Comparison of ENCODE assay signal across 9 cellular contexts in the genomic region with DNA sequence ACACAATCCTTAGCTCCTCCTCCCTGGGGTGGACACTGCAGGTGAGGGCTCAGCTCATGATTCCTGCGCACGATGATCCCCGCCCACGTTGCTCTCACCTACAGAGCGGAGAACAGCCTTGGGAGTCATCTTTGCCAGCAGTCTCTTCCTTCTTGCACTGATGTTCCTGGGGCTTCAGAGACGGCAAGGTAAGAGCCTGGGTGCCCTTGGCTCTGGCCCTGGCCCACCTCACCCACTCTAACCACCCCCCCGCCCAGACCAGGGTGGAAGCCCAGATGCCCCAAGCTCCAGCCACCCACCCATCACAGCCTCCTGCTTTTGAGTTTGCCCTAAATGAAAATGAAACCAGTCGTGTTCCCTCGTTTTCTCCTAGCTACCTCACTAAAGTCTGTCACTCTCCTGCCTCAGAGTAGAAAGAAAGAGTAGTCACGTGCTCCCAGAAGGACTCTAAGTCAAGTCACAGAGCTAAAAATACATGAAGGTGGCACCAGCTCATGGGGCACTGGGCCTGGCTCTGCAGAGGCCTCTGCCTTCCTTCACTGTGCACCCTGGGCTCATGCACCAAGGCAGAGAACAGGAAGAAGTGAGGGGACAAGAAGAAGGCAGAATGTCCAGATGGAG. TPM values are rescaled to one million over a fixed set of nuclear protein-coding genes. Genes with fewer than 3 reads are reported as not detected.
DNase-seq lines count a peak whose midpoint lies in the region; ATAC-seq and TF ChIP-seq lines count a peak whose summit lies in the region.
"Had no signal": no experiment of that assay in that cellular context is flagged by ENCODE, and none has a peak within 500 bp of the region (broad histone marks: within the 10 kb centered on the region; RNA-seq: fewer than 3 reads in every experiment).

No MANE protein-coding gene starts in this region.

- DNase-seq in T-helper 17 cell: no peak
- DNase-seq in effector memory CD8-positive, alpha-beta T cell: peak in 2 of 3 experiments; percentile 15 to 19
- DNase-seq in adrenal gland: no peak

- H3K27ac Mint-ChIP-seq in T-helper 17 cell: peak overlapping the region; percentile 99
- peak overlapping the region; percentile 97 for H3K27ac Mint-ChIP-seq in effector memory CD8-positive, alpha-beta T cell

- peak overlapping the region; percentile 68 for H3K4me2 ChIP-seq in DOHH2 (ENCODE audit: low read length)

- H3K4me3 ChIP-seq in DOHH2 (ENCODE audit: low read length): peak overlapping the region; percentile 50
- H3K4me3 ChIP-seq in skin epidermis: no peak overlapping the region
- no peak overlapping the region for H3K4me3 ChIP-seq in adrenal gland

- peak overlapping the region; percentile 76 for H3K27ac ChIP-seq in DOHH2 (ENCODE audit: low read depth, low read length)
- peak overlapping the region in 20 of 21 experiments; percentile 6 to 98 (median 75) for H3K27ac ChIP-seq in skin epidermis
- peak overlapping the region in 2 of 5 donors; percentile 7 to 57 for H3K27ac ChIP-seq in adrenal gland
- H3K27ac ChIP-seq: parathyroid adenoma had no signal

- peak overlapping the region; percentile 93 for H3K4me3 Mint-ChIP-seq in T-helper 17 cell
- H3K4me3 Mint-ChIP-seq in effector memory CD8-positive, alpha-beta T cell: peak overlapping the region; percentile 73 to 83

- peaks cover 28% of the 10 kb centered on the region for H3K79me2 ChIP-seq in DOHH2 (ENCODE audit: control insufficient read depth, low read length)

- peaks cover 67% of the 10 kb centered on the region for H3K4me1 Mint-ChIP-seq in T-helper 17 cell
- peaks cover 64 to 70% of the 10 kb centered on the region in 2 donors for H3K4me1 Mint-ChIP-seq in effector memory CD8-positive, alpha-beta T cell (ENCODE audit: low read depth in 2 of 2)

- intact Hi-C loops in adrenal gland (cut with DNase I): loop anchor here (5.0 to 10.0 kb wide), 3 partner anchors 34 to 136 kb away; no protein-coding TSS in a partner anchor

- H3K9me3 ChIP-seq in DOHH2 (ENCODE audit: control insufficient read depth, insufficient read depth, low read length) (no peaks in the 10 kb centered on the region), T-helper 17 cell (ENCODE audit: control insufficient read depth, low read length, poor library complexity, severe bottlenecking) (no peaks in the 10 kb centered on the region), adrenal gland (replicated peaks in 1 of 3) (no peaks in the 10 kb centered on the region)

- H3K4me1 ChIP-seq in DOHH2 (ENCODE audit: control insufficient read depth, low read length): peaks cover 63% of the 10 kb centered on the region
- no peaks in the 10 kb centered on the region for H3K4me1 ChIP-seq in adrenal gland (replicated peaks in 1 of 2)
- H3K4me1 ChIP-seq: parathyroid adenoma had no signal

- TF ChIP-seq POLR2A in adrenal gland (IDR thresholded peaks at IDR 0.05): no peak

- WGBS in adrenal gland, 4 donors: 74 to 94% (median 77%) methylated on average over 4 to 10 of the region's 10 CpGs

- H3K36me3 ChIP-seq in DOHH2 (ENCODE audit: control insufficient read depth, low read length): peaks cover 89% of the 10 kb centered on the region
- peaks cover 0 to 87% of the 10 kb centered on the region in 2 donors for H3K36me3 ChIP-seq in adrenal gland (replicated peaks in 1 of 2)

- TF ChIP-seq CTCF in DOHH2 (IDR thresholded peaks at IDR 0.05; ENCODE audit: low read depth, low read length, poor library complexity, severe bottlenecking): no peak
- no peak for TF ChIP-seq CTCF in adrenal gland (IDR thresholded peaks at IDR 0.05)

- H3F3A ChIP-seq in DOHH2 (ENCODE audit: control insufficient read depth, insufficient read depth): peaks cover 15% of the 10 kb centered on the region

- H3K9me2 ChIP-seq in DOHH2 (replicated peaks; ENCODE audit: control insufficient read depth, low read length): no peaks in the 10 kb centered on the region

- no peaks in the 10 kb centered on the region for H3K27me3 ChIP-seq in DOHH2 (ENCODE audit: control insufficient read depth, low read length)
- H3K27me3 ChIP-seq in adrenal gland: no peaks in the 10 kb centered on the region

- H4K20me1 ChIP-seq in DOHH2 (ENCODE audit: control insufficient read depth, insufficient read depth, low read depth, low read length): no peaks in the 10 kb centered on the region

- H3K9me3 Mint-ChIP-seq in effector memory CD8-positive, alpha-beta T cell: no peaks in the 10 kb centered on the region

- ATAC-seq in T-helper 17 cell (peak; percentile 8), GM19397 (IDR thresholded peaks at IDR 0.05; ENCODE audit: unreplicated experiment) (no peak), GM21529 (IDR thresholded peaks at IDR 0.05; ENCODE audit: unreplicated experiment) (no peak), GM18867 (IDR thresholded peaks at IDR 0.05; ENCODE audit: unreplicated experiment) (no peak)
- ATAC-seq in effector memory CD8-positive, alpha-beta T cell (replicated peaks): peak; percentile 24

- H3K27me3 Mint-ChIP-seq in T-helper 17 cell: no peaks in the 10 kb centered on the region
- no peaks in the 10 kb centered on the region for H3K27me3 Mint-ChIP-seq in effector memory CD8-positive, alpha-beta T cell

- H3K36me3 Mint-ChIP-seq in T-helper 17 cell (ENCODE audit: low read depth): peaks cover 20% of the 10 kb centered on the region
- peaks cover 94% of the 10 kb centered on the region for H3K36me3 Mint-ChIP-seq in effector memory CD8-positive, alpha-beta T cell (ENCODE audit: insufficient read depth)

RNA-seq across cellular contexts. Expression of a gene that starts 9.0 kb away (rescaled TPM):
- total RNA-seq in T-helper 17 cell (10 to 100 TPM; 19.6 to 23.1 TPM), adrenal gland (10 to 100 TPM; 19.4 to 42.4 (median 35.7) TPM)
- 10 to 100 TPM; 13.8 to 41.6 (median 26.5) TPM for polyA plus RNA-seq in adrenal gland

RNA-seq across cellular contexts. Expression of a gene that starts 9.6 kb away (rescaled TPM):
- total RNA-seq in T-helper 17 cell (10 to 100 TPM; 33.1 to 38.5 TPM), adrenal gland (10 to 100 TPM in 3 of 8 donors, 1 to 10 TPM in 5; 5.1 to 16.8 (median 9.1) TPM)
- polyA plus RNA-seq in adrenal gland: 10 to 100 TPM in 1 of 3 donors, 1 to 10 TPM in 2; 7.3 to 26.7 (median 9.6) TPM

RNA-seq across cellular contexts. Expression of a gene that starts 16.1 kb away (rescaled TPM):
- 10 to 100 TPM; 66.7 to 76.1 TPM for total RNA-seq in T-helper 17 cell
- total RNA-seq in adrenal gland: 1 to 10 TPM in 2 of 8 donors, under 1 TPM in 5, not detected in 1; 0.18 to 8.9 (median 0.55) TPM
- 1 to 10 TPM in 2 of 3 donors, under 1 TPM in 1; 0.77 to 2.1 (median 1.1) TPM for polyA plus RNA-seq in adrenal gland

RNA-seq across cellular contexts. Expression of a gene that starts 32.2 kb away (rescaled TPM):
- total RNA-seq in T-helper 17 cell: 10 to 100 TPM; 36.6 to 42.2 TPM
- total RNA-seq in adrenal gland: 100 to 1,000 TPM in 5 of 8 donors, 10 to 100 TPM in 3; 64.7 to 221 (median 145) TPM
- polyA plus RNA-seq in adrenal gland: 100 to 1,000 TPM in 1 of 3 donors, 10 to 100 TPM in 2; 67.2 to 161 (median 83.3) TPM

RNA-seq across cellular contexts. Expression of a gene that starts 33.0 kb away (rescaled TPM):
- 10 to 100 TPM; 16.9 to 24.3 TPM for total RNA-seq in T-helper 17 cell
- 10 to 100 TPM; 11.5 to 33.9 (median 23.7) TPM for total RNA-seq in adrenal gland
- 10 to 100 TPM in 1 of 3 donors, 1 to 10 TPM in 2; 6.6 to 10.1 (median 10.0) TPM for polyA plus RNA-seq in adrenal gland

Comparison
In these comparisons a context has a peak if more than half of its experiments do, and no peak if none do; other contexts are left out.
1. ATAC-seq: peak in T-helper 17 cell (single experiment) and effector memory CD8-positive, alpha-beta T cell (single experiment); none in GM19397 (single experiment), GM21529 (single experiment) and GM18867 (single experiment).
2. DNase-seq: peak in effector memory CD8-positive, alpha-beta T cell (2 of 3); none in T-helper 17 cell (0 of 3) and adrenal gland (0 of 7).
3. RNA of a gene that starts 16.1 kb away (total RNA-seq): 66.7 to 76.1 TPM in T-helper 17 cell; 0.18 to 8.9 TPM in adrenal gland; every median in the first group is over 4 times any median in the second.